16 cellular contexts compared by ENCODE assay signal in the genomic region with DNA sequence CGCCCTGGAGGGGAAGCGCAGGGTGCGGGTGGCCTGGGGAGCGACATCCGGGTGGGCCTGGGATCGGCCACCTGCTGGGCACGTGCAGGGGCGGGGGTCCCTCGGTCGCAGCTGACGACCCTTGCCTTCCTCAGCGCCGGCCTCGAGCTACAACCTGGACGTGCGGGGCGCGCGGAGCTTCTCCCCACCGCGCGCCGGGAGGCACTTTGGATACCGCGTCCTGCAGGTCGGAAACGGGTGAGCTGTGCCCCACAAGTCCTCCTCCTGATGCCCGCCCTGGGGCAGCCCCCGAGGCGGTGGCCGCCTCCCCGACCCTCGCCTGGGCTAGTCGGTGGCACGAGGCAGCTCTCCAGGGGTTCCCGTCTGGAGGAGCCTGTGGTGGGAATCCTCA. TPM values are rescaled to one million over a fixed set of nuclear protein-coding genes. Genes with fewer than 3 reads are reported as not detected.
A peak's percentile ranks its signal among the peaks of the same experiment; 100 is the strongest.
DNase-seq lines count a peak whose midpoint lies in the region; ATAC-seq, FAIRE-seq and TF ChIP-seq lines count a peak whose summit lies in the region.
"Had no signal": no experiment of that assay in that cellular context is flagged by ENCODE, and none has a peak within 500 bp of the region (broad histone marks: within the 10 kb centered on the region; RNA-seq: fewer than 3 reads in every experiment).

No MANE protein-coding gene starts in this region.

- TF ChIP-seq CTCF in DOHH2 (IDR thresholded peaks at IDR 0.05; ENCODE audit: low read depth, low read length, poor library complexity, severe bottlenecking) (no peak), Loucy (conservative IDR thresholded peaks at IDR 0.05; ENCODE audit: low read length) (no peak), GM12878 (IDR thresholded peaks at IDR 0.05 in 2 of 3, conservative IDR thresholded peaks at IDR 0.05 in 1 of 3; ENCODE audit: control insufficient read depth in 2 of 3, extremely low read depth in 1 of 3, insufficient read depth in 1 of 3, low read depth in 3 of 3, low read length in 3 of 3) (no peak), endodermal cell (conservative IDR thresholded peaks at IDR 0.05) (no peak)

- H3K36me3 ChIP-seq in DOHH2 (ENCODE audit: control insufficient read depth, low read length): peaks cover 61% of the 10 kb centered on the region
- H3K36me3 ChIP-seq in Loucy (ENCODE audit: insufficient read depth, low read length): no peaks in the 10 kb centered on the region
- peaks cover 4% of the 10 kb centered on the region in 2 experiments; a peak in 2 of 4 replicates for H3K36me3 ChIP-seq in GM12878 (ENCODE audit: control insufficient read depth in 2 of 2, insufficient read depth in 2 of 2, low read length in 1 of 2)
- no peaks in the 10 kb centered on the region for H3K36me3 ChIP-seq in rectal smooth muscle tissue (ENCODE audit: control insufficient read depth, insufficient read depth, low read length)
- no peaks in the 10 kb centered on the region for H3K36me3 ChIP-seq in endodermal cell (ENCODE audit: control insufficient read depth, insufficient read depth, low read length)
- H3K36me3 ChIP-seq: thyroid gland had no signal

- peak overlapping the region; percentile 82 for H3K9ac ChIP-seq in Loucy (ENCODE audit: low read depth, low read length, poor library complexity, severe bottlenecking)
- H3K9ac ChIP-seq in GM12878 (ENCODE audit: control insufficient read depth, insufficient read depth, low read length): peak overlapping the region; percentile 93
- no peak overlapping the region for H3K9ac ChIP-seq in rectal smooth muscle tissue (ENCODE audit: low read length)
- no peak overlapping the region for H3K9ac ChIP-seq in endodermal cell (ENCODE audit: extremely low read depth, low read length, poor library complexity, severe bottlenecking)

- H3K4me1 Mint-ChIP-seq in endodermal cell: no peaks in the 10 kb centered on the region

- no peak for DNase-seq in GM12878 (ENCODE audit: low read depth, low spot score)
- no peak for DNase-seq in endodermal cell
- DNase-seq: NCI-H1092 treated with DMSO at 0.1 percent for 48 hours, NCI-H526 treated with DMSO at 0.1 percent for 48 hours, SHP77 treated with DMSO at 0.1 percent for 48 hours, thyroid gland had no signal

- SMC1A ChIA-PET in GM12878 (lab: Charles Lee; ENCODE audit: uncharacterized antibody, unreplicated experiment): interaction anchor here (1.0 to 11.2 kb wide), 7 partner anchors 21 to 124 kb away, joined by 5 to 431 read pairs (median 12); a partner anchor contains a TSS

- H3K9me3 ChIP-seq in DOHH2 (ENCODE audit: control insufficient read depth, insufficient read depth, low read length): no peaks in the 10 kb centered on the region
- H3K9me3 ChIP-seq in Loucy (ENCODE audit: insufficient read depth, low read depth, low read length): no peaks in the 10 kb centered on the region
- no peaks in the 10 kb centered on the region for H3K9me3 ChIP-seq in GM12878 (replicated peaks; ENCODE audit: control insufficient read depth, insufficient read depth, low read length)
- H3K9me3 ChIP-seq in endodermal cell (ENCODE audit: control insufficient read depth, low read length): no peaks in the 10 kb centered on the region
- H3K9me3 ChIP-seq: mucosa of descending colon, thyroid gland had no signal

- H3K4me1 ChIP-seq in DOHH2 (ENCODE audit: control insufficient read depth, low read length) (peaks cover 77% of the 10 kb centered on the region), Loucy (ENCODE audit: insufficient read depth, low read length, poor library complexity, severe bottlenecking) (peaks cover 41% of the 10 kb centered on the region), GM12878 (ENCODE audit: control insufficient read depth, insufficient read depth, low read length) (peaks cover 40% of the 10 kb centered on the region), rectal smooth muscle tissue (ENCODE audit: control insufficient read depth, insufficient read depth, low read length) (no peaks in the 10 kb centered on the region), endodermal cell (ENCODE audit: control insufficient read depth, insufficient read depth, low read length) (no peaks in the 10 kb centered on the region)
- H3K4me1 ChIP-seq: thyroid gland had no signal

- H3K9me3 Mint-ChIP-seq in endodermal cell: no peaks in the 10 kb centered on the region

- H3K27ac ChIP-seq in DOHH2 (ENCODE audit: low read depth, low read length): peak overlapping the region; percentile 98
- H3K27ac ChIP-seq in GM12878 (ENCODE audit: control insufficient read depth, insufficient read depth): peak overlapping the region; percentile 90
- H3K27ac ChIP-seq in rectal smooth muscle tissue (ENCODE audit: low read depth, low read length): no peak overlapping the region
- no peak overlapping the region for H3K27ac ChIP-seq in endodermal cell (ENCODE audit: low read depth, low read length)
- H3K27ac ChIP-seq: thyroid gland had no signal

- POLR2A ChIA-PET in GM12878 (lab: Charles Lee): interaction anchor here (0.6 to 11.0 kb wide), 12 partner anchors 10 to 225 kb away, joined by 3 to 367 read pairs (median 5); a partner anchor contains a TSS

- no peak for ATAC-seq in GM12878
- ATAC-seq in GM18498 (IDR thresholded peaks at IDR 0.05; ENCODE audit: unreplicated experiment): no peak
- no peak for ATAC-seq in GM18858 (IDR thresholded peaks at IDR 0.05; ENCODE audit: unreplicated experiment)
- ATAC-seq in HG03108 (IDR thresholded peaks at IDR 0.05; ENCODE audit: unreplicated experiment): no peak

- no peak for TF ChIP-seq EP300 in GM12878 (IDR thresholded peaks at IDR 0.05; ENCODE audit: borderline replicate concordance in 1 of 2, control insufficient read depth in 1 of 2, low read depth in 2 of 2, low read length in 2 of 2)

- TF ChIP-seq POLR2A in GM12878 (IDR thresholded peaks at IDR 0.05; ENCODE audit: low read depth, low read length): no peak

- H3K4me3 ChIP-seq in DOHH2 (ENCODE audit: low read length) (peak overlapping the region; percentile 89), Loucy (ENCODE audit: low read length, poor library complexity, severe bottlenecking) (peak overlapping the region; percentile 74), GM12878 (peak overlapping the region; percentile 96), rectal smooth muscle tissue (ENCODE audit: low read length) (peak overlapping the region; percentile 45), endodermal cell (ENCODE audit: low read length) (no peak overlapping the region)
- H3K4me3 ChIP-seq: mucosa of descending colon, thyroid gland had no signal

- no peak overlapping the region for H3K4me3 Mint-ChIP-seq in endodermal cell

- H4K20me1 ChIP-seq in DOHH2 (ENCODE audit: control insufficient read depth, insufficient read depth, low read depth, low read length) (no peaks in the 10 kb centered on the region), Loucy (ENCODE audit: insufficient read depth, low read length, poor library complexity, severe bottlenecking) (no peaks in the 10 kb centered on the region), GM12878 (ENCODE audit: control insufficient read depth, insufficient read depth) (no peaks in the 10 kb centered on the region)

- no peak for TF ChIP-seq RAD21 in GM12878 (IDR thresholded peaks at IDR 0.05; ENCODE audit: insufficient read depth, low read depth, low read length)

- no peak for FAIRE-seq in GM12878 (lab: Jason Lieb, UNC)
- FAIRE-seq: D721Med, H1 had no signal

- CTCF ChIA-PET in GM12878 (lab: Yijun Ruan, JAX): interaction anchor here (0.7 to 7.5 kb wide), 8 partner anchors 9 to 125 kb away, joined by 3 to 125 read pairs (median 9); a partner anchor contains a TSS

- H3K36me3 Mint-ChIP-seq in endodermal cell (ENCODE audit: low read depth): no peaks in the 10 kb centered on the region

- no peaks in the 10 kb centered on the region for H3K9me2 ChIP-seq in DOHH2 (replicated peaks; ENCODE audit: control insufficient read depth, low read length)
- no peaks in the 10 kb centered on the region for H3K9me2 ChIP-seq in Loucy (replicated peaks; ENCODE audit: low read depth, low read length)

- BruUV-seq in GM12878 (replicated peaks; lab: Mats Ljungman, UMichigan): no TSS peak

- RAD21 ChIA-PET in GM12878 (lab: Charles Lee; ENCODE audit: unreplicated experiment): interaction anchor here (1.0 to 11.0 kb wide), 10 partner anchors 15 to 220 kb away, joined by 3 to 307 read pairs (median 6); a partner anchor contains a TSS

- H3K79me2 ChIP-seq in DOHH2 (ENCODE audit: control insufficient read depth, low read length) (peaks cover 51% of the 10 kb centered on the region), Loucy (ENCODE audit: insufficient read depth, low read length) (peaks cover 30% of the 10 kb centered on the region), GM12878 (ENCODE audit: control insufficient read depth, insufficient read depth, low read length) (peaks cover 27% of the 10 kb centered on the region)

- in situ Hi-C loops in GM12878 (cut with MboI): loop anchor here (25.0 kb wide), 1 partner anchor 1413 kb away; no protein-coding TSS in a partner anchor

- H3K27me3 Mint-ChIP-seq in endodermal cell (ENCODE audit: insufficient read depth): peaks cover 16% of the 10 kb centered on the region

- H2AFZ ChIP-seq in Loucy (ENCODE audit: low read length): no peak overlapping the region
- no peak overlapping the region for H2AFZ ChIP-seq in GM12878 (ENCODE audit: control insufficient read depth, low read depth, low read length)

- H3K4me2 ChIP-seq in DOHH2 (ENCODE audit: low read length) (peak overlapping the region; percentile 82), Loucy (ENCODE audit: low read depth, low read length, poor library complexity, severe bottlenecking) (peak overlapping the region; percentile 88), GM12878 (ENCODE audit: control insufficient read depth, insufficient read depth) (peak overlapping the region; percentile 95)

- H3K27ac Mint-ChIP-seq in endodermal cell: no peak overlapping the region

- H3F3A ChIP-seq in DOHH2 (ENCODE audit: control insufficient read depth, insufficient read depth): peaks cover 37% of the 10 kb centered on the region
- no peaks in the 10 kb centered on the region for H3F3A ChIP-seq in Loucy (ENCODE audit: low read depth)

- intact Hi-C loops in GM12878 (cut with micrococcal nuclease; ENCODE audit: unreplicated experiment): no loop called here

- H3K27me3 ChIP-seq in DOHH2 (ENCODE audit: control insufficient read depth, low read length) (no peaks in the 10 kb centered on the region), Loucy (ENCODE audit: insufficient read depth, low read length, poor library complexity, severe bottlenecking) (no peaks in the 10 kb centered on the region), GM12878 (replicated peaks in 1 of 2; ENCODE audit: control insufficient read depth in 2 of 2, insufficient read depth in 2 of 2, low read length in 1 of 2) (no peaks in the 10 kb centered on the region), rectal smooth muscle tissue (ENCODE audit: control insufficient read depth, insufficient read depth, low read length) (no peaks in the 10 kb centered on the region), endodermal cell (ENCODE audit: control insufficient read depth, insufficient read depth, low read length, poor library complexity, severe bottlenecking) (no peaks in the 10 kb centered on the region)
- H3K27me3 ChIP-seq: thyroid gland had no signal

- WGBS in GM12878 (ENCODE audit: insufficient coverage, insufficient replicate concordance, low lambda C conversion rate, missing lambda C conversion rate): 18% methylated on average over 28 of the region's 36 CpGs
- WGBS in endodermal cell (ENCODE audit: insufficient coverage in 1 of 2, insufficient read length in 1 of 2), 2 experiments: 92 to 93% methylated on average over 34 to 36 of the region's 36 CpGs

RNA-seq across cellular contexts. Expression of a gene that starts 1.5 kb away (rescaled TPM):
- total RNA-seq in GM12878 (2013; cell fraction: nucleolus; rRNA removed): 150 and 164 TPM in 2 replicates
- 62.8 and 91.0 TPM in 2 replicates for total RNA-seq in GM12878 (2014; rRNA removed)
- total RNA-seq in GM12878 (2014; rRNA removed; fragmentation: Illumina TruSeq; extraction: Trizol): 56.2 and 65.6 TPM in 2 replicates
- 170 TPM in 2 replicates for total RNA-seq in GM12878 (2021)
- 33.4 TPM for polyA plus RNA-seq in GM12878 (2011; ENCODE audit: low read depth)
- polyA plus RNA-seq in GM12878 (2011; rRNA removed): 73.8 and 97.2 TPM in 2 replicates
- 104 and 127 TPM in 2 replicates for polyA plus RNA-seq in GM12878 (2011; cell fraction: cytosol; rRNA removed)
- polyA plus RNA-seq in GM12878 (2011; cell fraction: nucleus; rRNA removed): 199 and 213 TPM in 2 replicates
- 64.4 and 120 TPM in 2 replicates for polyA plus RNA-seq in GM12878 (2012)
- polyA plus RNA-seq in GM12878 (2014; fragmentation: Illumina TruSeq; extraction: Trizol): 140 and 185 TPM in 2 replicates
- polyA plus RNA-seq in GM12878 (2014; fragmentation: Nextera tagmentation; extraction: Ambion mirVana): 10 to 100 TPM; 10.7 to 12.1 TPM
- polyA plus RNA-seq in GM12878 (2014; rRNA removed): 96.5 and 104 TPM in 2 replicates
- polyA plus RNA-seq in GM12878 (2016; fragmentation: Nextera tagmentation; extraction: Ambion mirVana): 100 to 1,000 TPM; 109 to 111 TPM
- 106 and 131 TPM in 2 replicates for polyA minus RNA-seq in GM12878 (2011; rRNA and poly(A)+ RNA removed)
- 80.5 and 81.6 TPM in 2 replicates for polyA minus RNA-seq in GM12878 (2011; cell fraction: cytosol; rRNA and poly(A)+ RNA removed)
- 99.7 and 175 TPM in 2 replicates for polyA minus RNA-seq in GM12878 (2011; cell fraction: nucleus; rRNA and poly(A)+ RNA removed)
- not detected for total RNA-seq in endodermal cell
- polyA plus RNA-seq in endodermal cell (2013, experiment 1 of 2): not detected
- not detected for polyA plus RNA-seq in endodermal cell (2013, experiment 2 of 2)
- total RNA-seq: H1, HT-29 had no signal
- polyA plus RNA-seq: H1 had no signal

RNA-seq across cellular contexts. Expression of a gene that starts 28.4 kb away (rescaled TPM):
- 4.6 and 5.1 TPM in 2 replicates for total RNA-seq in GM12878 (2013; cell fraction: nucleolus; rRNA removed)
- total RNA-seq in GM12878 (2014; rRNA removed) (33.5 and 40.8 TPM in 2 replicates), GM12878 (2014; rRNA removed; fragmentation: Illumina TruSeq; extraction: Trizol) (36.3 and 38.9 TPM in 2 replicates), GM12878 (2021) (85.9 and 86.2 TPM in 2 replicates), endodermal cell (10 to 100 TPM; 35.7 to 37.5 TPM)
- 46.2 TPM for polyA plus RNA-seq in GM12878 (2011; ENCODE audit: low read depth)
- polyA plus RNA-seq in GM12878 (2011; rRNA removed) (94.3 and 102 TPM in 2 replicates), GM12878 (2014; fragmentation: Illumina TruSeq; extraction: Trizol) (69.9 and 80.6 TPM in 2 replicates), GM12878 (2014; fragmentation: Nextera tagmentation; extraction: Ambion mirVana) (10 to 100 TPM; 21.6 to 37.4 TPM), GM12878 (2014; rRNA removed) (76.4 and 76.5 TPM in 2 replicates), GM12878 (2016; fragmentation: Nextera tagmentation; extraction: Ambion mirVana) (10 to 100 TPM; 75.9 to 99.8 TPM)
- polyA plus RNA-seq in GM12878 (2011; cell fraction: cytosol; rRNA removed): 64.9 and 80.5 TPM in 2 replicates
- 68.9 and 74.4 TPM in 2 replicates for polyA plus RNA-seq in GM12878 (2011; cell fraction: nucleus; rRNA removed)
- polyA plus RNA-seq in GM12878 (2012): 46.0 and 51.9 TPM in 2 replicates
- polyA minus RNA-seq in GM12878 (2011; rRNA and poly(A)+ RNA removed): 74.6 and 82.6 TPM in 2 replicates
- 21.4 and 26.2 TPM in 2 replicates for polyA minus RNA-seq in GM12878 (2011; cell fraction: cytosol; rRNA and poly(A)+ RNA removed)
- 38.2 and 47.7 TPM in 2 replicates for polyA minus RNA-seq in GM12878 (2011; cell fraction: nucleus; rRNA and poly(A)+ RNA removed)
- polyA plus RNA-seq in endodermal cell (2013, experiment 1 of 2): 25.1 TPM
- polyA plus RNA-seq in endodermal cell (2013, experiment 2 of 2): 23.7 TPM

RNA-seq across cellular contexts. Expression of a gene that starts 44.2 kb away (rescaled TPM):
- total RNA-seq in GM12878 (2013; cell fraction: nucleolus; rRNA removed): 7.6 and 7.8 TPM in 2 replicates
- total RNA-seq in GM12878 (2014; rRNA removed) (82.2 and 93.4 TPM in 2 replicates), GM12878 (2014; rRNA removed; fragmentation: Illumina TruSeq; extraction: Trizol) (64.3 and 72.1 TPM in 2 replicates), GM12878 (2021) (151 and 157 TPM in 2 replicates), endodermal cell (10 to 100 TPM; 54.8 to 61.9 TPM)
- polyA plus RNA-seq in GM12878 (2011; ENCODE audit: low read depth): 46.9 TPM
- polyA plus RNA-seq in GM12878 (2011; rRNA removed) (142 and 183 TPM in 2 replicates), GM12878 (2014; fragmentation: Illumina TruSeq; extraction: Trizol) (88.1 and 117 TPM in 2 replicates), GM12878 (2014; fragmentation: Nextera tagmentation; extraction: Ambion mirVana) (100 to 1,000 TPM in 1 of 2 experiments, 10 to 100 TPM in 1; 76.6 to 162 TPM), GM12878 (2014; rRNA removed) (173 and 179 TPM in 2 replicates), GM12878 (2016; fragmentation: Nextera tagmentation; extraction: Ambion mirVana) (100 to 1,000 TPM; 255 to 266 TPM)
- 179 and 225 TPM in 2 replicates for polyA plus RNA-seq in GM12878 (2011; cell fraction: cytosol; rRNA removed)
- polyA plus RNA-seq in GM12878 (2011; cell fraction: nucleus; rRNA removed): 72.2 and 89.4 TPM in 2 replicates
- polyA plus RNA-seq in GM12878 (2012): 52.7 and 68.5 TPM in 2 replicates
- polyA minus RNA-seq in GM12878 (2011; rRNA and poly(A)+ RNA removed): 47.4 and 64.3 TPM in 2 replicates
- polyA minus RNA-seq in GM12878 (2011; cell fraction: cytosol; rRNA and poly(A)+ RNA removed): 30.2 and 34.3 TPM in 2 replicates
- 10.6 and 17.2 TPM in 2 replicates for polyA minus RNA-seq in GM12878 (2011; cell fraction: nucleus; rRNA and poly(A)+ RNA removed)
- 55.9 TPM for polyA plus RNA-seq in endodermal cell (2013, experiment 1 of 2)
- 53.5 TPM for polyA plus RNA-seq in endodermal cell (2013, experiment 2 of 2)

RNA-seq across cellular contexts. Expression of a gene that starts 52.3 kb away (rescaled TPM):
- total RNA-seq in GM12878 (2013; cell fraction: nucleolus; rRNA removed): 21.4 and 21.5 TPM in 2 replicates
- total RNA-seq in GM12878 (2014; rRNA removed) (18.3 and 21.3 TPM in 2 replicates), GM12878 (2014; rRNA removed; fragmentation: Illumina TruSeq; extraction: Trizol) (9.8 TPM in 2 replicates), GM12878 (2021) (17.3 and 19.3 TPM in 2 replicates), endodermal cell (10 to 100 TPM; 47.0 to 59.2 TPM)
- polyA plus RNA-seq in GM12878 (2011; ENCODE audit: low read depth): 9.3 TPM
- polyA plus RNA-seq in GM12878 (2011; rRNA removed) (8.8 and 13.2 TPM in 2 replicates), GM12878 (2014; fragmentation: Illumina TruSeq; extraction: Trizol) (8.2 and 8.3 TPM in 2 replicates), GM12878 (2014; fragmentation: Nextera tagmentation; extraction: Ambion mirVana) (under 1 TPM; 0.05 to 0.06 TPM), GM12878 (2014; rRNA removed) (23.1 and 24.5 TPM in 2 replicates), GM12878 (2016; fragmentation: Nextera tagmentation; extraction: Ambion mirVana) (1 to 10 TPM; 2.6 to 2.7 TPM)
- polyA plus RNA-seq in GM12878 (2011; cell fraction: cytosol; rRNA removed): 22.5 and 28.3 TPM in 2 replicates
- polyA plus RNA-seq in GM12878 (2011; cell fraction: nucleus; rRNA removed): 50.1 and 58.1 TPM in 2 replicates
- 16.7 and 18.1 TPM in 2 replicates for polyA plus RNA-seq in GM12878 (2012)
- 7.2 and 22.8 TPM in 2 replicates for polyA minus RNA-seq in GM12878 (2011; rRNA and poly(A)+ RNA removed)
- 11.4 and 12.8 TPM in 2 replicates for polyA minus RNA-seq in GM12878 (2011; cell fraction: cytosol; rRNA and poly(A)+ RNA removed)
- polyA minus RNA-seq in GM12878 (2011; cell fraction: nucleus; rRNA and poly(A)+ RNA removed): 5.6 and 10.4 TPM in 2 replicates
- 52.3 TPM for polyA plus RNA-seq in endodermal cell (2013, experiment 1 of 2)
- polyA plus RNA-seq in endodermal cell (2013, experiment 2 of 2): 47.9 TPM

Comparison
In these comparisons a context has a peak if more than half of its experiments do, and no peak if none do; other contexts are left out.
1. H3K27ac ChIP-seq: peak in DOHH2 (single experiment) and GM12878 (single experiment); none in rectal smooth muscle tissue (single experiment) and endodermal cell (single experiment).
2. H3K9ac ChIP-seq: peak in Loucy (single experiment) and GM12878 (single experiment); none in rectal smooth muscle tissue (single experiment) and endodermal cell (single experiment).
3. RNA of a gene that starts 1.5 kb away (total RNA-seq): 56.2 to 170 TPM in GM12878; not detected in endodermal cell; every median in the first group is over 10 times any median in the second.
4. Peak in every context shown above with its lines, with median percentiles within 50 percentile points of each other: H3K4me2 ChIP-seq.